In genomic region chr5:1516615-1517601, GRCh38 we compare ENCODE assay signal across 10 cellular contexts. TPM values are rescaled to one million over a fixed set of nuclear protein-coding genes. Genes with fewer than 3 reads are reported as not detected.
DNase-seq lines count a peak whose midpoint lies in the region; ATAC-seq and TF ChIP-seq lines count a peak whose summit lies in the region.
"Had no signal": no experiment of that assay in that cellular context is flagged by ENCODE, and none has a peak within 500 bp of the region (broad histone marks: within the 10 kb centered on the region; RNA-seq: fewer than 3 reads in every experiment).

No MANE protein-coding gene starts in this region.

- intact Hi-C loops in mammary epithelial cell (cut with micrococcal nuclease) (no loop called here), MCF 10A (cut with micrococcal nuclease) (no loop called here)
- intact Hi-C loops in CD4-positive, alpha-beta memory T cell (cut with micrococcal nuclease): loop anchor here (5.0 kb wide), 1 partner anchor 275 kb away; no protein-coding TSS in a partner anchor

- H3K79me2 ChIP-seq in mammary epithelial cell (ENCODE audit: insufficient read depth, low read length): peaks cover 91% of the 10 kb centered on the region

- H3K36me3 ChIP-seq in mammary epithelial cell (ENCODE audit: insufficient read depth, low read length): peaks cover 5% of the 10 kb centered on the region
- H3K36me3 ChIP-seq in CD4-positive, alpha-beta memory T cell (ENCODE audit: insufficient read depth, low read length): peaks cover 7% of the 10 kb centered on the region

- CTCF ChIA-PET in mammary epithelial cell (lab: Charles Lee; ENCODE audit: low non-redundant PET) (no interaction called here), MCF 10A (lab: Yijun Ruan, JAX) (interaction anchor here (0.5 to 0.8 kb wide), 3 partner anchors 96 to 920 kb away, joined by 3 to 4 read pairs (median 3); no protein-coding TSS in a partner anchor)
- CTCF ChIA-PET in CD4-positive, alpha-beta memory T cell (lab: Charles Lee; ENCODE audit: partially characterized antibody): no interaction called here

- no peaks in the 10 kb centered on the region for H3K27me3 Mint-ChIP-seq in MCF 10A (ENCODE audit: insufficient read depth, unreplicated experiment)
- no peaks in the 10 kb centered on the region for H3K27me3 Mint-ChIP-seq in chondrocyte (ENCODE audit: low read depth)
- no peaks in the 10 kb centered on the region for H3K27me3 Mint-ChIP-seq in memory B cell
- no peaks in the 10 kb centered on the region for H3K27me3 Mint-ChIP-seq in CD4-positive, alpha-beta memory T cell

- POLR2A ChIA-PET in MCF 10A (lab: Yijun Ruan, JAX): no interaction called here
- POLR2A ChIA-PET in CD4-positive, alpha-beta memory T cell (lab: Charles Lee; ENCODE audit: partially characterized antibody): no interaction called here

- dilution Hi-C loops in mammary epithelial cell (cut with HindIII; ENCODE audit: low sequenced_read_pairs): no loop called here

- no peak overlapping the region for H3K4me3 Mint-ChIP-seq in MCF 10A (ENCODE audit: unreplicated experiment)
- H3K4me3 Mint-ChIP-seq in chondrocyte (ENCODE audit: unreplicated experiment): no peak overlapping the region
- H3K4me3 Mint-ChIP-seq in memory B cell: no peak overlapping the region
- H3K4me3 Mint-ChIP-seq in CD4-positive, alpha-beta memory T cell: peak overlapping the region in 2 of 8 donors; percentile 20 to 35

- H3K4me3 ChIP-seq in mammary epithelial cell (replicated peaks in 1 of 3; ENCODE audit: insufficient read depth in 1 of 3, low read depth in 2 of 3, low read length in 3 of 3): no peak overlapping the region
- no peak overlapping the region for H3K4me3 ChIP-seq in CD4-positive, alpha-beta memory T cell (ENCODE audit: low read length in 2 of 2)

- H3K9me3 Mint-ChIP-seq in MCF 10A (ENCODE audit: unreplicated experiment) (no peaks in the 10 kb centered on the region), chondrocyte (ENCODE audit: low read depth) (no peaks in the 10 kb centered on the region), memory B cell (no peaks in the 10 kb centered on the region)
- H3K9me3 Mint-ChIP-seq in CD4-positive, alpha-beta memory T cell: no peaks in the 10 kb centered on the region
- H3K9me3 Mint-ChIP-seq: activated T-helper 2 cell treated with anti-CD3 and anti-CD28 coated beads, Interferon-gamma antibody, Interleukin-2, Interleukin-4, amounts not matched to agents 10 μg/mL and 5 μg/mL and 100 μg/mL, durations not matched to agents 14 hours and 24 hours and 36 hours had no signal

- H3K9ac ChIP-seq in mammary epithelial cell (ENCODE audit: insufficient read depth, low read length): no peak overlapping the region
- H3K9ac ChIP-seq: KMS-11 had no signal

- DNase-seq in mammary epithelial cell (peak; percentile 5), MCF 10A (ENCODE audit: unreplicated experiment) (no peak), chondrocyte (ENCODE audit: low spot score) (peak; percentile 92), memory B cell (ENCODE audit: low spot score in 2 of 2) (no peak), cerebellum (ENCODE audit: low spot score) (no peak), DMS79 (lab: John Stamatoyannopoulos, UW) (no peak)
- DNase-seq in CD4-positive, alpha-beta memory T cell: no peak

- no peaks in the 10 kb centered on the region for H3K27me3 ChIP-seq in mammary epithelial cell (ENCODE audit: insufficient read depth, low read length)
- no peaks in the 10 kb centered on the region for H3K27me3 ChIP-seq in CD4-positive, alpha-beta memory T cell (ENCODE audit: insufficient read depth, low read length)

- H3K4me1 Mint-ChIP-seq in MCF 10A (ENCODE audit: insufficient read depth, unreplicated experiment) (peaks cover 4% of the 10 kb centered on the region), chondrocyte (ENCODE audit: low read depth) (peaks cover 8% of the 10 kb centered on the region), memory B cell (peaks cover 17% of the 10 kb centered on the region)
- H3K4me1 Mint-ChIP-seq in CD4-positive, alpha-beta memory T cell: peaks cover 9 to 46% (median 27%) of the 10 kb centered on the region in 4 donors

- peaks cover 25% of the 10 kb centered on the region for H3K36me3 Mint-ChIP-seq in MCF 10A (ENCODE audit: insufficient read depth, unreplicated experiment)
- H3K36me3 Mint-ChIP-seq in chondrocyte (ENCODE audit: low read depth): peaks cover 10% of the 10 kb centered on the region
- peaks cover 12% of the 10 kb centered on the region for H3K36me3 Mint-ChIP-seq in memory B cell
- peaks cover 3 to 32% of the 10 kb centered on the region in 2 donors for H3K36me3 Mint-ChIP-seq in CD4-positive, alpha-beta memory T cell

- H3K27ac Mint-ChIP-seq in MCF 10A (ENCODE audit: low read depth, unreplicated experiment) (no peak overlapping the region), chondrocyte (ENCODE audit: unreplicated experiment) (no peak overlapping the region), memory B cell (peak overlapping the region; percentile 75)
- H3K27ac Mint-ChIP-seq in CD4-positive, alpha-beta memory T cell: peak overlapping the region in 3 of 7 donors; percentile 56 to 60 (median 57)
- H3K27ac Mint-ChIP-seq: activated T-helper 2 cell treated with anti-CD3 and anti-CD28 coated beads, Interferon-gamma antibody, Interleukin-2, Interleukin-4, amounts not matched to agents 10 μg/mL and 5 μg/mL and 100 μg/mL, durations not matched to agents 14 hours and 24 hours and 36 hours had no signal

- ATAC-seq in memory B cell (ENCODE audit: low read depth) (no peak), GM19463 (IDR thresholded peaks at IDR 0.05; ENCODE audit: unreplicated experiment) (no peak)

- peaks cover 35% of the 10 kb centered on the region for H3K4me1 ChIP-seq in mammary epithelial cell (ENCODE audit: insufficient read depth, low read length)
- peaks cover 46% of the 10 kb centered on the region for H3K4me1 ChIP-seq in CD4-positive, alpha-beta memory T cell (ENCODE audit: insufficient read depth, low read length)

- no peak for TF ChIP-seq CTCF in mammary epithelial cell (conservative IDR thresholded peaks at IDR 0.05 in 1 of 2, IDR thresholded peaks at IDR 0.05 in 1 of 2; ENCODE audit: extremely low read depth in 1 of 2, insufficient read depth in 1 of 2, low read depth in 1 of 2, low read length in 2 of 2)
- TF ChIP-seq CTCF in MCF 10A (IDR thresholded peaks at IDR 0.05; ENCODE audit: unreplicated experiment): no peak
- no peak for TF ChIP-seq CTCF in chondrocyte (IDR thresholded peaks at IDR 0.05)

- no peaks in the 10 kb centered on the region for H3K9me3 ChIP-seq in mammary epithelial cell (replicated peaks; ENCODE audit: insufficient read depth, low read length)
- H3K9me3 ChIP-seq in CD4-positive, alpha-beta memory T cell (ENCODE audit: control insufficient read depth in 1 of 2, low read length in 2 of 2): no peaks in the 10 kb centered on the region

- BruUV-seq in mammary epithelial cell (replicated peaks; lab: Mats Ljungman, UMichigan): TSS peak; percentile 18
- no TSS peak for BruUV-seq in MCF 10A (replicated peaks; lab: Mats Ljungman, UMichigan)

- H3K4me2 ChIP-seq in mammary epithelial cell (ENCODE audit: insufficient read depth, low read depth, low read length): no peak overlapping the region
- H3K4me2 ChIP-seq: KMS-11 had no signal

- WGBS in mammary epithelial cell (ENCODE audit: low coverage, missing lambda C conversion rate): 85% methylated on average over 16 of the region's 19 CpGs

- H3K27ac ChIP-seq in mammary epithelial cell (ENCODE audit: insufficient read depth, low read depth, low read length): peak overlapping the region; percentile 42
- H3K27ac ChIP-seq in CD4-positive, alpha-beta memory T cell (ENCODE audit: low read depth, low read length): no peak overlapping the region
- H3K27ac ChIP-seq: KMS-11 had no signal

- no peak overlapping the region for H2AFZ ChIP-seq in mammary epithelial cell (ENCODE audit: low read depth, low read length)

- in situ Hi-C loops in mammary epithelial cell (cut with MboI; ENCODE audit: low sequenced_read_pairs in 2 of 2): no loop called here

- H4K20me1 ChIP-seq in mammary epithelial cell (ENCODE audit: insufficient read depth, low read length): peaks cover 4% of the 10 kb centered on the region

RNA-seq across cellular contexts. Expression of gene LPCAT1, which starts 6.9 kb away (rescaled TPM):
- total RNA-seq in mammary epithelial cell: 10 to 100 TPM; 37.1 to 43.5 TPM
- polyA plus RNA-seq in mammary epithelial cell: 50.3 TPM
- 35.9 TPM for polyA minus RNA-seq in mammary epithelial cell
- 17.1 and 22.6 TPM in 2 replicates for total RNA-seq in MCF 10A (2022)
- total RNA-seq in chondrocyte: 39.9 to 49.4 TPM (median 46.4 TPM) in 3 replicates
- 10 to 100 TPM; 62.8 to 63.6 TPM for total RNA-seq in CD4-positive, alpha-beta memory T cell
- polyA plus RNA-seq in CD4-positive, alpha-beta memory T cell: 10 to 100 TPM in 1 of 2 donors, 1 to 10 TPM in 1; 9.0 to 32.2 TPM
- 82.4 TPM for total RNA-seq in cerebellum

Comparison
In these comparisons a context has a peak if more than half of its experiments do, and no peak if none do; other contexts are left out.
1. DNase-seq: peak in mammary epithelial cell (single experiment) and chondrocyte (single experiment); none in MCF 10A (single experiment), memory B cell (0 of 2), CD4-positive, alpha-beta memory T cell (0 of 5), cerebellum (single experiment) and DMS79 (single experiment).